ENCODE assay signal across 1 cellular context in the genomic region with DNA sequence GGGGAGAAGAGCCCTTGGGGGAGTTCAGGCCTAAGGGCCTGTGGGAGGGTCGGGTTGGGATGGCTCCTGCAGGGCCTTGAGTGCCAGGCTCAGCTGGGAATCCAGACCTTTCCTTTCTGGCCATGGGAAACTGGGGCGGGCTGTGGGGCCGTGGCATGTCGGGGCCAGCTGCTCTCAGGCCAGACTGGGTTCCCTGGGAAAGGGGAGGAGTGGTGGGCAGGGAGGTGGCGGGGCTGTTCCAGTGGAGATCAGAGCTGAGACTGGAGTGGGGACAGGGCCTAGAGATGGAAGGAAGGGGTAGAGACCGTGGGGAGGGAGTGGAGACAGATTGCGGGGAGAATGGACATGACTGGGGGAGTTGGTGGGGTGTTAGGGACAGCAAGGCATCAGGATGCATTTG.
A peak's percentile ranks its signal among the peaks of the same experiment; 100 is the strongest.
TF ChIP-seq lines count a peak whose summit lies in the region.

No MANE protein-coding gene starts in this region.

TF ChIP-seq in HEK293, 187 proteins besides CTCF, POLR2A, EP300 and RAD21:
- TF ChIP-seq, protein P1, sequence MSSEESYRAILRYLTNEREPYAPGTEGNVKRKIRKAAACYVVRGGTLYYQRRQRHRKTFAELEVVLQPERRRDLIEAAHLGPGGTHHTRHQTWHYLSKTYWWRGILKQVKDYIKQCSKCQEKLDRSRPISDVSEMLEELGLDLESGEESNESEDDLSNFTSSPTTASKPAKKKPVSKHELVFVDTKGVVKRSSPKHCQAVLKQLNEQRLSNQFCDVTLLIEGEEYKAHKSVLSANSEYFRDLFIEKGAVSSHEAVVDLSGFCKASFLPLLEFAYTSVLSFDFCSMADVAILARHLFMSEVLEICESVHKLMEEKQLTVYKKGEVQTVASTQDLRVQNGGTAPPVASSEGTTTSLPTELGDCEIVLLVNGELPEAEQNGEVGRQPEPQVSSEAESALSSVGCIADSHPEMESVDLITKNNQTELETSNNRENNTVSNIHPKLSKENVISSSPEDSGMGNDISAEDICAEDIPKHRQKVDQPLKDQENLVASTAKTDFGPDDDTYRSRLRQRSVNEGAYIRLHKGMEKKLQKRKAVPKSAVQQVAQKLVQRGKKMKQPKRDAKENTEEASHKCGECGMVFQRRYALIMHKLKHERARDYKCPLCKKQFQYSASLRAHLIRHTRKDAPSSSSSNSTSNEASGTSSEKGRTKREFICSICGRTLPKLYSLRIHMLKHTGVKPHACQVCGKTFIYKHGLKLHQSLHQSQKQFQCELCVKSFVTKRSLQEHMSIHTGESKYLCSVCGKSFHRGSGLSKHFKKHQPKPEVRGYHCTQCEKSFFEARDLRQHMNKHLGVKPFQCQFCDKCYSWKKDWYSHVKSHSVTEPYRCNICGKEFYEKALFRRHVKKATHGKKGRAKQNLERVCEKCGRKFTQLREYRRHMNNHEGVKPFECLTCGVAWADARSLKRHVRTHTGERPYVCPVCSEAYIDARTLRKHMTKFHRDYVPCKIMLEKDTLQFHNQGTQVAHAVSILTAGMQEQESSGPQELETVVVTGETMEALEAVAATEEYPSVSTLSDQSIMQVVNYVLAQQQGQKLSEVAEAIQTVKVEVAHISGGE (tag by site-specific recombination; conservative IDR thresholded peaks at IDR 0.05; ENCODE audit: low read depth): no peak
- TF ChIP-seq ZNF341 (tag by site-specific recombination; IDR thresholded peaks at IDR 0.05; ENCODE audit: low read depth): peak; percentile 32; the same call in 1 of the 2 replicates
